In the genomic region with DNA sequence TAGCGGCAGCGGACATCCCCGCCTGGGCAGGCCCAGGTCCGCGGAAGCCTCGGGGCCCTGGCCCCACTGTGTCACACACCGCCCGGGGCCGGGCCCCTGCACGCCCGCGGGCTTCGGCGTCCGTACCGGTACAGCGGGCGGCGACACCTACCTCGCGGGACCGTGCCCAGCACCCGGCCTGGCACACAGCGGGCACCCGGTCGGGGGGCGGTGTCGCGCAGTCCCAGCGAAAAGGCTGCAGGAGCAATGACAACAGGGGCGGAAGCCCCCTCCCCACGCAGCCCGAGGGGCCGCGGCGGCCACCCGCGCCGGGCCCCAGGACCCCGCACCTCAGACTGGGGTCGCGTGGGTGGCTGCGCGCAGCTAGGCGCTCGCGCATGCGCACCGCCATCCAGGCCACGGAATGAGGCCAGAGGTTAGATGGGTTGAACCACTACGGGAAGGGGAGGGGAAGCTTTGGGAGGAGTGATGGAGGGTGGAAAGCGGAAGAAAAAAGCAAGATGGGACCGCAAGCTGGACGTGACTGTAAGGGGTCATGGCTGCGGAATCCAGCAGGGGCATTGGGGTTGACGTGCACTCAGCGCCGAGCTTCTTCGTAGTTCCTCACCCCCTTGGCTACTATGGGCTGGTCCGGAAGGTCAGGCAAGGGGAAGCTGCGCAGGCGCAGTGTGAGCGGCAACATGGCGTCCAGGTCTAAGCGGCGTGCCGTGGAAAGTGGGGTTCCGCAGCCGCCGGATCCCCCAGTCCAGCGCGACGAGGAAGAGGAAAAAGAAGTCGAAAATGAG, we compare ENCODE assay signal across 1 cellular context.
TF ChIP-seq lines count a peak whose summit lies in the region.

A gene (plus strand): TSS at position 669 of the 785 bp plus-strand sequence. CDS start 12 bp downstream, at position 681.
A gene (minus strand): TSS at position 381 of the 785 bp plus-strand sequence. CDS start 6,759 bp downstream, outside the sequence.

TF ChIP-seq in HEK293, 187 proteins besides CTCF, POLR2A, EP300 and RAD21 (continued from another document):
- TF ChIP-seq, protein P1, sequence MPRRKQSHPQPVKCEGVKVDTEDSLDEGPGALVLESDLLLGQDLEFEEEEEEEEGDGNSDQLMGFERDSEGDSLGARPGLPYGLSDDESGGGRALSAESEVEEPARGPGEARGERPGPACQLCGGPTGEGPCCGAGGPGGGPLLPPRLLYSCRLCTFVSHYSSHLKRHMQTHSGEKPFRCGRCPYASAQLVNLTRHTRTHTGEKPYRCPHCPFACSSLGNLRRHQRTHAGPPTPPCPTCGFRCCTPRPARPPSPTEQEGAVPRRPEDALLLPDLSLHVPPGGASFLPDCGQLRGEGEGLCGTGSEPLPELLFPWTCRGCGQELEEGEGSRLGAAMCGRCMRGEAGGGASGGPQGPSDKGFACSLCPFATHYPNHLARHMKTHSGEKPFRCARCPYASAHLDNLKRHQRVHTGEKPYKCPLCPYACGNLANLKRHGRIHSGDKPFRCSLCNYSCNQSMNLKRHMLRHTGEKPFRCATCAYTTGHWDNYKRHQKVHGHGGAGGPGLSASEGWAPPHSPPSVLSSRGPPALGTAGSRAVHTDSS (tag by site-specific recombination; IDR thresholded peaks at IDR 0.05) = no peak
- TF ChIP-seq KLF8 (tag by site-specific recombination; IDR thresholded peaks at IDR 0.05) = peak; percentile 84
- no peak for TF ChIP-seq ZNF132 (tag by site-specific recombination; IDR thresholded peaks at IDR 0.05; ENCODE audit: borderline replicate concordance)
- TF ChIP-seq KLF10 (tag by site-specific recombination; IDR thresholded peaks at IDR 0.05) = 0 out of 2 replicates have a peak, but pooled peaks have one; percentile 12
- no peak for TF ChIP-seq ZNF23 (tag by site-specific recombination; IDR thresholded peaks at IDR 0.05; ENCODE audit: borderline replicate concordance)
- TF ChIP-seq ZNF677 (tag by site-specific recombination; IDR thresholded peaks at IDR 0.05) = no peak
- TF ChIP-seq, protein P2, sequence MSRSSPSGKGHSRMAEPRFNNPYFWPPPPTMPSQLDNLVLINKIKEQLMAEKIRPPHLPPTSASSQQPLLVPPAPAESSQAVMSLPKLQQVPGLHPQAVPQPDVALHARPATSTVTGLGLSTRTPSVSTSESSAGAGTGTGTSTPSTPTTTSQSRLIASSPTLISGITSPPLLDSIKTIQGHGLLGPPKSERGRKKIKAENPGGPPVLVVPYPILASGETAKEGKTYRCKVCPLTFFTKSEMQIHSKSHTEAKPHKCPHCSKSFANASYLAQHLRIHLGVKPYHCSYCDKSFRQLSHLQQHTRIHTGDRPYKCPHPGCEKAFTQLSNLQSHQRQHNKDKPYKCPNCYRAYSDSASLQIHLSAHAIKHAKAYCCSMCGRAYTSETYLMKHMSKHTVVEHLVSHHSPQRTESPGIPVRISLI (tag by site-specific recombination; IDR thresholded peaks at IDR 0.05) = no peak
- TF ChIP-seq, protein P3, sequence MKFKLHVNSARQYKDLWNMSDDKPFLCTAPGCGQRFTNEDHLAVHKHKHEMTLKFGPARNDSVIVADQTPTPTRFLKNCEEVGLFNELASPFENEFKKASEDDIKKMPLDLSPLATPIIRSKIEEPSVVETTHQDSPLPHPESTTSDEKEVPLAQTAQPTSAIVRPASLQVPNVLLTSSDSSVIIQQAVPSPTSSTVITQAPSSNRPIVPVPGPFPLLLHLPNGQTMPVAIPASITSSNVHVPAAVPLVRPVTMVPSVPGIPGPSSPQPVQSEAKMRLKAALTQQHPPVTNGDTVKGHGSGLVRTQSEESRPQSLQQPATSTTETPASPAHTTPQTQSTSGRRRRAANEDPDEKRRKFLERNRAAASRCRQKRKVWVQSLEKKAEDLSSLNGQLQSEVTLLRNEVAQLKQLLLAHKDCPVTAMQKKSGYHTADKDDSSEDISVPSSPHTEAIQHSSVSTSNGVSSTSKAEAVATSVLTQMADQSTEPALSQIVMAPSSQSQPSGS (tag by site-specific recombination; IDR thresholded peaks at IDR 0.05; ENCODE audit: low read depth) = 0 out of 2 replicates have a peak, but pooled peaks have one; percentile 43
- TF ChIP-seq, protein P4, sequence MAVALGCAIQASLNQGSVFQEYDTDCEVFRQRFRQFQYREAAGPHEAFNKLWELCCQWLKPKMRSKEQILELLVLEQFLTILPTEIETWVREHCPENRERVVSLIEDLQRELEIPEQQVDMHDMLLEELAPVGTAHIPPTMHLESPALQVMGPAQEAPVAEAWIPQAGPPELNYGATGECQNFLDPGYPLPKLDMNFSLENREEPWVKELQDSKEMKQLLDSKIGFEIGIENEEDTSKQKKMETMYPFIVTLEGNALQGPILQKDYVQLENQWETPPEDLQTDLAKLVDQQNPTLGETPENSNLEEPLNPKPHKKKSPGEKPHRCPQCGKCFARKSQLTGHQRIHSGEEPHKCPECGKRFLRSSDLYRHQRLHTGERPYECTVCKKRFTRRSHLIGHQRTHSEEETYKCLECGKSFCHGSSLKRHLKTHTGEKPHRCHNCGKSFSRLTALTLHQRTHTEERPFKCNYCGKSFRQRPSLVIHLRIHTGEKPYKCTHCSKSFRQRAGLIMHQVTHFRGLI (tag by site-specific recombination; IDR thresholded peaks at IDR 0.05) = no peak
- TF ChIP-seq ZNF530 (tag by site-specific recombination; IDR thresholded peaks at IDR 0.05; ENCODE audit: low read depth) = no peak
- no peak for TF ChIP-seq ZBTB1 (tag by site-specific recombination; IDR thresholded peaks at IDR 0.05)
